In the genomic region with DNA sequence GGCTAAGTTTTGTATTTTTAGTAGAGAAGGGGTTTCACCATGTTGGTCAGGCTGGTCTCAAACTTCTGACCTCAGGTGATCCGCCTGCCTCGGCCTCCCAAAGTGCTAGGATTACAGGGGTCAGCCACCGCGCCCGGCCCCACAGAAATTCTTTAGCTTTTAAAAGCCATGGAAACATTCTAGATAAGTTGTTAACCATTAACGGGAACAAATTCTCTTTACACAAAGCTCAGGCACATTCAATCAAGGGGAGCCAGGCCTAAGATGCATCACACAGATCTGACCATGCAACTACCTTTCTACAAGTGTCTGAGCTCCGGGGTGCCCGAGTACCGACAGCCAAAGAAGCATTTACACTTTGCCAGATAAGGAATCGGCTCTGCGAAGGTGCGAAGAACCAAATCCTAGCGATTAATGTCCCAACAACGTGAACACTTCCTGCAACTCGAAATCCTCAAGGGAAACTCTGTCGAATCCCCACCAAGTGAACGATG, we compare ENCODE assay signal across 8 cellular contexts. TPM values are rescaled to one million over a fixed set of nuclear protein-coding genes. Genes with fewer than 3 reads are reported as not detected.
A peak's percentile ranks its signal among the peaks of the same experiment; 100 is the strongest.
DNase-seq lines count a peak whose midpoint lies in the region; ATAC-seq, FAIRE-seq and TF ChIP-seq lines count a peak whose summit lies in the region.

No MANE protein-coding gene starts in this region.

- H3K79me2 ChIP-seq in keratinocyte (ENCODE audit: control insufficient read depth, insufficient read depth, low read length) = peaks cover 99% of the 10 kb centered on the region

- H4K20me1 ChIP-seq in keratinocyte (ENCODE audit: control insufficient read depth, extremely low read depth, insufficient read depth, low read length) = peaks cover 7% of the 10 kb centered on the region

- peak overlapping the region; percentile 27 for H3K27ac Mint-ChIP-seq in T-helper 2 cell treated with Interferon-gamma antibody and Interleukin-4, amounts not matched to agents 5 μg/mL and 100 μg/mL, for 36 hours
- H3K27ac Mint-ChIP-seq in activated naive CD4-positive, alpha-beta T cell treated with anti-CD3 and anti-CD28 coated beads, Interleukin-2, amount 50 U/mL, for 72 hours = peak overlapping the region; percentile 88 to 89

- peaks cover 18 to 37% of the 10 kb centered on the region in 2 experiments for H3K36me3 ChIP-seq in keratinocyte (ENCODE audit: control insufficient read depth in 2 of 2, extremely low read depth in 1 of 2, insufficient read depth in 2 of 2, low read length in 2 of 2)
- H3K36me3 ChIP-seq in thoracic aorta = peaks cover 17% of the 10 kb centered on the region

- peaks cover 40% of the 10 kb centered on the region for H3K36me3 Mint-ChIP-seq in T-helper 2 cell treated with Interferon-gamma antibody and Interleukin-4, amounts not matched to agents 5 μg/mL and 100 μg/mL, for 36 hours (ENCODE audit: low read depth)
- peaks cover 25 to 42% of the 10 kb centered on the region in 2 donors for H3K36me3 Mint-ChIP-seq in activated naive CD4-positive, alpha-beta T cell treated with anti-CD3 and anti-CD28 coated beads, Interleukin-2, amount 50 U/mL, for 72 hours

- H3K9ac ChIP-seq in keratinocyte (ENCODE audit: control insufficient read depth, extremely low read depth, insufficient read depth, low read length) = peak overlapping the region; percentile 79

- DNase-seq in T-helper 2 cell treated with Interferon-gamma antibody and Interleukin-4, amounts not matched to agents 5 μg/mL and 100 μg/mL, for 36 hours (ENCODE audit: low spot score) = no peak
- no peak for DNase-seq in T-helper 2 cell
- no peak for DNase-seq in activated naive CD4-positive, alpha-beta T cell treated with anti-CD3 and anti-CD28 coated beads, Interleukin-2, amount 50 U/mL, for 72 hours (ENCODE audit: low spot score in 2 of 2)
- no peak for DNase-seq in keratinocyte (ENCODE audit: low read depth, low spot score)
- DNase-seq in thoracic aorta (ENCODE audit: low spot score) = no peak
- DNase-seq in T-helper 9 cell = no peak
- no peak for DNase-seq in occipital lobe (lab: John Stamatoyannopoulos, UW)

- no peak for FAIRE-seq in keratinocyte (lab: Jason Lieb, UNC)

- H3K27ac ChIP-seq in keratinocyte (ENCODE audit: control insufficient read depth, insufficient read depth, low read length) (peak overlapping the region; percentile 80), thoracic aorta (no peak overlapping the region)

- H3K4me2 ChIP-seq in keratinocyte (ENCODE audit: control insufficient read depth, extremely low read depth, insufficient read depth, low read depth, low read length) = peak overlapping the region; percentile 99

- H3K27me3 Mint-ChIP-seq in T-helper 2 cell treated with Interferon-gamma antibody and Interleukin-4, amounts not matched to agents 5 μg/mL and 100 μg/mL, for 36 hours (ENCODE audit: low read depth) = no peaks in the 10 kb centered on the region

- H3K9me3 Mint-ChIP-seq in T-helper 2 cell treated with Interferon-gamma antibody and Interleukin-4, amounts not matched to agents 5 μg/mL and 100 μg/mL, for 36 hours = no peaks in the 10 kb centered on the region
- H3K9me3 Mint-ChIP-seq in activated naive CD4-positive, alpha-beta T cell treated with anti-CD3 and anti-CD28 coated beads, Interleukin-2, amount 50 U/mL, for 72 hours = no peaks in the 10 kb centered on the region

- TF ChIP-seq CTCF in keratinocyte (optimal IDR thresholded peaks at IDR 0.05 in 1 of 3, IDR thresholded peaks at IDR 0.05 in 1 of 3, conservative IDR thresholded peaks at IDR 0.05 in 1 of 3; ENCODE audit: extremely low read depth in 1 of 3, insufficient read depth in 2 of 3, low read length in 3 of 3) (no peak), thoracic aorta (IDR thresholded peaks at IDR 0.05) (no peak)

- no peak for ATAC-seq in activated naive CD4-positive, alpha-beta T cell treated with anti-CD3 and anti-CD28 coated beads, Interleukin-2, amount 50 U/mL, for 72 hours
- no peak for ATAC-seq in thoracic aorta (ENCODE audit: insufficient number of reproducible peaks, low FRiP score, low read depth)
- ATAC-seq in HG03442 (IDR thresholded peaks at IDR 0.05; ENCODE audit: unreplicated experiment) = no peak

- dilution Hi-C loops in keratinocyte (cut with MboI; ENCODE audit: extremely low pct_ligation_motif_present, low sequenced_read_pairs) = no loop called here

- no peaks in the 10 kb centered on the region for H3K9me1 ChIP-seq in keratinocyte (ENCODE audit: control insufficient read depth, extremely low read depth, insufficient read depth, low read length)

- peaks cover 38% of the 10 kb centered on the region for H3K4me1 Mint-ChIP-seq in T-helper 2 cell treated with Interferon-gamma antibody and Interleukin-4, amounts not matched to agents 5 μg/mL and 100 μg/mL, for 36 hours (ENCODE audit: low read depth)

- H3K9me3 ChIP-seq in keratinocyte (ENCODE audit: control insufficient read depth, low read depth, low read length) = no peaks in the 10 kb centered on the region
- H3K9me3 ChIP-seq in thoracic aorta = no peaks in the 10 kb centered on the region

- peak overlapping the region; percentile 90 for H3K4me3 Mint-ChIP-seq in T-helper 2 cell treated with Interferon-gamma antibody and Interleukin-4, amounts not matched to agents 5 μg/mL and 100 μg/mL, for 36 hours

- H3K4me1 ChIP-seq in keratinocyte (ENCODE audit: control insufficient read depth, extremely low read depth, insufficient read depth, low read length) (peaks cover 12% of the 10 kb centered on the region), thoracic aorta (ENCODE audit: control insufficient read depth in 1 of 2, low read depth in 2 of 2) (peaks cover 11 to 25% of the 10 kb centered on the region in 2 donors)

- H3K4me3 ChIP-seq in keratinocyte (ENCODE audit: control insufficient read depth in 2 of 3, extremely low read depth in 1 of 3, insufficient read depth in 2 of 3, low read depth in 1 of 3, low read length in 3 of 3) (peak overlapping the region; percentile 88 to 99 (median 97)), thoracic aorta (peak overlapping the region; percentile 96)

- H2AFZ ChIP-seq in keratinocyte (ENCODE audit: control insufficient read depth, low read length) = peak overlapping the region; percentile 69

- H3K27me3 ChIP-seq in keratinocyte (ENCODE audit: control insufficient read depth, extremely low read depth, insufficient read depth, low read length) (no peaks in the 10 kb centered on the region), thoracic aorta (replicated peaks; ENCODE audit: insufficient read depth) (no peaks in the 10 kb centered on the region)

RNA-seq across cellular contexts. Expression of gene EMC8, which starts 1.0 kb away (rescaled TPM):
- 10 to 100 TPM; 31.0 to 38.6 TPM for total RNA-seq in activated naive CD4-positive, alpha-beta T cell treated with anti-CD3 and anti-CD28 coated beads, Interleukin-2, amount 50 U/mL, for 72 hours
- polyA plus RNA-seq in keratinocyte = 37.5 to 50.3 TPM (median 38.5 TPM) in 3 replicates
- 18.7 TPM for polyA plus RNA-seq in keratinocyte (2011; ENCODE audit: low read depth)
- polyA plus RNA-seq in keratinocyte (2011; cell fraction: cytosol; rRNA removed) = 33.1 and 40.8 TPM in 2 replicates
- 26.8 and 32.8 TPM in 2 replicates for polyA plus RNA-seq in keratinocyte (2011; cell fraction: nucleus; rRNA removed)
- polyA plus RNA-seq in keratinocyte (2012; ENCODE audit: low replicate concordance) = 24.4 and 32.1 TPM in 2 replicates
- 42.8 to 54.1 TPM (median 45.9 TPM) in 3 replicates for polyA minus RNA-seq in keratinocyte
- polyA minus RNA-seq in keratinocyte (2011; cell fraction: cytosol; rRNA and poly(A)+ RNA removed) = 49.5 TPM
- 13.3 and 23.6 TPM in 2 replicates for polyA minus RNA-seq in keratinocyte (2011; cell fraction: nucleus; rRNA and poly(A)+ RNA removed)
- total RNA-seq in thoracic aorta (10 to 100 TPM; 30.7 to 36.6 TPM), occipital lobe (15.0 TPM)

RNA-seq across cellular contexts. Expression of gene COX4I1, which starts 1.2 kb away (rescaled TPM):
- 100 to 1,000 TPM; 397 to 558 TPM for total RNA-seq in activated naive CD4-positive, alpha-beta T cell treated with anti-CD3 and anti-CD28 coated beads, Interleukin-2, amount 50 U/mL, for 72 hours
- 712 to 809 TPM (median 781 TPM) in 3 replicates for polyA plus RNA-seq in keratinocyte
- 501 TPM for polyA plus RNA-seq in keratinocyte (2011; ENCODE audit: low read depth)
- polyA plus RNA-seq in keratinocyte (2011; cell fraction: cytosol; rRNA removed) = 427 and 741 TPM in 2 replicates
- polyA plus RNA-seq in keratinocyte (2011; cell fraction: nucleus; rRNA removed) = 321 and 366 TPM in 2 replicates
- 501 and 674 TPM in 2 replicates for polyA plus RNA-seq in keratinocyte (2012; ENCODE audit: low replicate concordance)
- polyA minus RNA-seq in keratinocyte = 242 to 333 TPM (median 249 TPM) in 3 replicates
- polyA minus RNA-seq in keratinocyte (2011; cell fraction: cytosol; rRNA and poly(A)+ RNA removed) = 266 TPM
- 54.6 and 72.2 TPM in 2 replicates for polyA minus RNA-seq in keratinocyte (2011; cell fraction: nucleus; rRNA and poly(A)+ RNA removed)
- total RNA-seq in thoracic aorta (100 to 1,000 TPM; 220 to 234 TPM), occipital lobe (201 TPM)

RNA-seq across cellular contexts. Expression of gene C16orf74, which starts 47.4 kb away (rescaled TPM):
- total RNA-seq in activated naive CD4-positive, alpha-beta T cell treated with anti-CD3 and anti-CD28 coated beads, Interleukin-2, amount 50 U/mL, for 72 hours = 1 to 10 TPM in 1 of 2 donors, under 1 TPM in 1; 0.46 to 1.4 TPM
- 35.3 to 53.6 TPM (median 45.8 TPM) in 3 replicates for polyA plus RNA-seq in keratinocyte
- 14.1 TPM for polyA plus RNA-seq in keratinocyte (2011; ENCODE audit: low read depth)
- polyA plus RNA-seq in keratinocyte (2011; cell fraction: cytosol; rRNA removed) = 29.0 and 71.4 TPM in 2 replicates
- 32.2 and 45.5 TPM in 2 replicates for polyA plus RNA-seq in keratinocyte (2011; cell fraction: nucleus; rRNA removed)
- 31.9 and 73.1 TPM in 2 replicates for polyA plus RNA-seq in keratinocyte (2012; ENCODE audit: low replicate concordance)
- 11.5 to 31.4 TPM (median 12.1 TPM) in 3 replicates for polyA minus RNA-seq in keratinocyte
- polyA minus RNA-seq in keratinocyte (2011; cell fraction: cytosol; rRNA and poly(A)+ RNA removed) = 25.9 TPM
- polyA minus RNA-seq in keratinocyte (2011; cell fraction: nucleus; rRNA and poly(A)+ RNA removed) = 12.1 and 16.5 TPM in 2 replicates
- total RNA-seq in thoracic aorta = 1 to 10 TPM in 1 of 2 donors, not detected in 1; 1.2 TPM
- 1.6 TPM for total RNA-seq in occipital lobe
